In genomic region chr9:127224883-127225739, GRCh38 we compare ENCODE assay signal across 7 cellular contexts.
A peak's percentile ranks its signal among the peaks of the same experiment; 100 is the strongest.
DNase-seq lines count a peak whose midpoint lies in the region; ATAC-seq and TF ChIP-seq lines count a peak whose summit lies in the region.

No MANE protein-coding gene starts in this region.

- no peaks in the 10 kb centered on the region for H3K27me3 ChIP-seq in layer of hippocampus (ENCODE audit: control insufficient read depth, insufficient read depth, low read length)

- H3K4me3 ChIP-seq in choroid plexus epithelial cell (ENCODE audit: low read depth, low read length) = peak overlapping the region; percentile 62

- H3K27ac ChIP-seq in layer of hippocampus (ENCODE audit: low read depth, low read length) = peak overlapping the region; percentile 89

- TF ChIP-seq CTCF in choroid plexus epithelial cell (conservative IDR thresholded peaks at IDR 0.05; ENCODE audit: low read depth, low read length) = no peak

- peak; percentile 52 for ATAC-seq in GM18867 (IDR thresholded peaks at IDR 0.05; ENCODE audit: unreplicated experiment)
- peak; percentile 47 for ATAC-seq in HG03108 (IDR thresholded peaks at IDR 0.05; ENCODE audit: unreplicated experiment)

- peak; percentile 80 for DNase-seq in NCI-H345 treated with DMSO at 0.1 percent for 48 hours (lab: John Stamatoyannopoulos, UW; ENCODE audit: unreplicated experiment)
- DNase-seq in activated CD4-positive, alpha-beta T cell treated with anti-CD3 and anti-CD28 coated beads for 4 hours = peak; percentile 95 to 98
- peak; percentile 92 for DNase-seq in choroid plexus epithelial cell (ENCODE audit: low read depth)
- DNase-seq in stimulated activated CD4-positive, alpha-beta T cell treated with anti-CD3 and anti-CD28 coated beads, Interleukin-15, amount 100 ng/mL, for 48 hours (ENCODE audit: low read depth in 2 of 2) = peak; percentile 87 to 92

Comparison
In these comparisons a context has a peak if more than half of its experiments do, and no peak if none do; other contexts are left out.
1. Peak in every context shown above with its lines: DNase-seq, ATAC-seq, H3K4me3 ChIP-seq and H3K27ac ChIP-seq.